ENCODE assay signal across 33 cellular contexts in the genomic region with DNA sequence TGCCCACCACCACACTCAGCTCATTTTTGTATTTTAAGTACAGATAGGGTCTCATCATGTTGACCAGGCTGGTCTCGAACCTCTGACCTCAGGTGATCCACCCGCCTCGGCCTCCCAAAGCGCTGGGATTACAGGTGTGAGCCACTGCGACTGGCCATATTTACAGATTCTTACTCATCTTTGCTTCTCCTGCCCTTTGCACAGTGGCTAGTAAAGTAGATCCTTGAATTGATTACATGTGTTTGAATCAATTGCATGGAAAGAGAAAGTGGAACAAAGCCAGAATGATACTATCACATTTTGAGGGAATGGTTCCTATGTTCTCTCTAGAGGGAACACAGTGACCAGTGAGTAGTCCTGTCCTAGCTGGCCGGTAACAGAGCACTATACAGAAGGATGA.
"Had no signal": no experiment of that assay in that cellular context is flagged by ENCODE, and none has a peak within 500 bp of the region (broad histone marks: within the 10 kb centered on the region; RNA-seq: fewer than 3 reads in every experiment).

No MANE protein-coding gene starts in this region.

- H3K27ac ChIP-seq: KMS-11 had no signal

- H3K4me3 ChIP-seq: MG63 had no signal

- H3K9me3 ChIP-seq: MG63 had no signal

- H3K27me3 ChIP-seq: MG63 had no signal

- DNase-seq: Karpas-422, Kasumi-1, KG1, MG63, MM.1S, NCI-H1048, NCI-H1092, NCI-H1092 treated with DMSO at 0.1 percent for 48 hours, NCI-H1105, NCI-H1105 treated with DMSO at 0.1 percent for 48 hours, NCI-H1417, NCI-H1417 treated with DMSO at 0.1 percent for 48 hours, NCI-H1436, NCI-H1436 treated with DMSO at 0.1 percent for 48 hours, NCI-H146, NCI-H1694, NCI-H1694 treated with DMSO at 0.1 percent for 48 hours, NCI-H187, NCI-H187 treated with DMSO at 0.1 percent for 48 hours, NCI-H1930, NCI-H2029, NCI-H2029 treated with DMSO at 0.1 percent for 48 hours, NCI-H2081, NCI-H2081 treated with DMSO at 0.1 percent for 48 hours, NCI-H2107, NCI-H2171, NCI-H2171 treated with DMSO at 0.1 percent for 48 hours, NCI-H2227 treated with DMSO at 0.1 percent for 48 hours, NCI-H226, NCI-H345, NCI-H446, NCI-H446 treated with DMSO at 0.1 percent for 48 hours had no signal

- H3K36me3 ChIP-seq: MG63 had no signal
